ENCODE assay signal across 19 cellular contexts in genomic region chr11:9489366-9489765, GRCh38. TPM values are rescaled to one million over a fixed set of nuclear protein-coding genes. Genes with fewer than 3 reads are reported as not detected.
DNase-seq lines count a peak whose midpoint lies in the region; ATAC-seq and TF ChIP-seq lines count a peak whose summit lies in the region.
"Had no signal": no experiment of that assay in that cellular context is flagged by ENCODE, and none has a peak within 500 bp of the region (broad histone marks: within the 10 kb centered on the region; RNA-seq: fewer than 3 reads in every experiment).

No MANE protein-coding gene starts in this region.

- DNase-seq in EL (peak; percentile 82), SJSA1 (ENCODE audit: low read depth in 1 of 2, low spot score in 2 of 2) (peak in 1 of 2 experiments; percentile 28), epithelial cell of esophagus (ENCODE audit: low read depth) (peak; percentile 5), psoas muscle (no peak), NCI-H69 (lab: John Stamatoyannopoulos, UW) (no peak), 8988T (no peak), neuronal stem cell (ENCODE audit: low spot score) (no peak), NCI-H1436 (lab: John Stamatoyannopoulos, UW) (no peak)
- DNase-seq: activated CD4-positive, alpha-beta T cell treated with anti-CD3 and anti-CD28 coated beads, Interleukin-2, amount 50 U/mL, for 4 hours; body of pancreas; hippocampal formation; left ventricle myocardium inferior; naive thymus-derived CD8-positive, alpha-beta T cell; NCI-H2029 treated with DMSO at 0.1 percent for 48 hours; sigmoid colon; stimulated activated naive CD8-positive, alpha-beta T cell treated with anti-CD3 and anti-CD28 coated beads, Interleukin-15, Interleukin-2, amounts not matched to agents 100 U/mL and 50 U/mL, for 24 hours; T-helper 9 cell had no signal

- no peak overlapping the region for H3K18ac ChIP-seq in neuronal stem cell (ENCODE audit: low read length)

- no peak overlapping the region for H2AK5ac ChIP-seq in neuronal stem cell (ENCODE audit: low read depth, low read length)

- H4K91ac ChIP-seq in neuronal stem cell (ENCODE audit: low read depth, low read length, poor library complexity): no peak overlapping the region

- H2BK15ac ChIP-seq in neuronal stem cell (ENCODE audit: low read length): no peak overlapping the region

- 44 to 55% (median 51%) methylated on average over 3 of the region's 3 CpGs for WGBS in psoas muscle, 3 donors
- WGBS in neuronal stem cell (ENCODE audit: extremely low coverage in 2 of 2, insufficient read length in 2 of 2, insufficient replicate concordance in 1 of 2), 2 donors: no CpG with 5 or more reads among the region's 3 CpGs

- intact Hi-C loops in psoas muscle (cut with DNase I): loop anchor here in 1 of 2 donors (5.0 kb wide), 1 partner anchor 62 kb away; no protein-coding TSS in a partner anchor

- H3K36me3 ChIP-seq in SJSA1 (peaks cover 12% of the 10 kb centered on the region), psoas muscle (ENCODE audit: insufficient read depth in 1 of 2, low read depth in 1 of 2) (peaks cover 0 to 56% of the 10 kb centered on the region in 2 donors), neuronal stem cell (replicated peaks in 1 of 2; ENCODE audit: control insufficient read depth in 2 of 2, insufficient read depth in 2 of 2, low read length in 2 of 2) (peaks cover 12 to 62% of the 10 kb centered on the region in 2 donors)

- no peak overlapping the region for H2AFZ ChIP-seq in neuronal stem cell (ENCODE audit: low read length)

- TF ChIP-seq CTCF in epithelial cell of esophagus (IDR thresholded peaks at IDR 0.05; ENCODE audit: insufficient read depth, low read depth, low read length, missing control alignments): no peak
- no peak for TF ChIP-seq CTCF in psoas muscle (IDR thresholded peaks at IDR 0.05)

- H2BK12ac ChIP-seq in neuronal stem cell (ENCODE audit: low read length): no peak overlapping the region

- H3K23ac ChIP-seq in neuronal stem cell (ENCODE audit: low read depth, low read length, poor library complexity): no peak overlapping the region

- no peaks in the 10 kb centered on the region for H3K9me3 ChIP-seq in SJSA1 (replicated peaks)
- no peaks in the 10 kb centered on the region for H3K9me3 ChIP-seq in psoas muscle
- H3K9me3 ChIP-seq in neuronal stem cell (replicated peaks in 1 of 2; ENCODE audit: control insufficient read depth in 2 of 2, insufficient read depth in 1 of 2, low read depth in 1 of 2, low read length in 2 of 2): no peaks in the 10 kb centered on the region
- H3K9me3 ChIP-seq: body of pancreas, left ventricle myocardium inferior, sigmoid colon had no signal

- no peak for ATAC-seq in psoas muscle
- ATAC-seq: body of pancreas; K562; naive thymus-derived CD8-positive, alpha-beta T cell; Right ventricle myocardium inferior; stimulated activated naive CD8-positive, alpha-beta T cell treated with anti-CD3 and anti-CD28 coated beads, Interleukin-15, Interleukin-2, amounts not matched to agents 100 U/mL and 50 U/mL, for 24 hours had no signal

- no peak overlapping the region for H4K8ac ChIP-seq in neuronal stem cell (ENCODE audit: low read depth, low read length)

- H3K79me1 ChIP-seq in neuronal stem cell (ENCODE audit: low read depth, low read length): no peaks in the 10 kb centered on the region

- H3K4me2 ChIP-seq in neuronal stem cell (ENCODE audit: insufficient read depth, low read length, poor library complexity, severe bottlenecking): no peak overlapping the region

- H3K14ac ChIP-seq in neuronal stem cell (ENCODE audit: low read length): no peak overlapping the region

- H3K27me3 ChIP-seq in SJSA1 (replicated peaks) (no peaks in the 10 kb centered on the region), psoas muscle (ENCODE audit: insufficient read depth in 3 of 3, low read length in 2 of 3) (no peaks in the 10 kb centered on the region), neuronal stem cell (ENCODE audit: control insufficient read depth in 3 of 3, insufficient read depth in 3 of 3, low read depth in 1 of 3, low read length in 3 of 3) (no peaks in the 10 kb centered on the region)
- H3K27me3 ChIP-seq: body of pancreas, sigmoid colon had no signal

- H3K4me1 ChIP-seq in SJSA1 (replicated peaks) (peaks cover 17% of the 10 kb centered on the region), psoas muscle (peaks cover 15% of the 10 kb centered on the region), neuronal stem cell (ENCODE audit: control insufficient read depth in 2 of 2, insufficient read depth in 1 of 2, low read depth in 1 of 2, low read length in 2 of 2) (no peaks in the 10 kb centered on the region)
- H3K4me1 ChIP-seq: body of pancreas, left ventricle myocardium inferior, sigmoid colon had no signal

- H3K27ac ChIP-seq in SJSA1: peak overlapping the region; percentile 54; the same call in 1 of the 2 replicates
- H3K27ac ChIP-seq in psoas muscle: no peak overlapping the region
- no peak overlapping the region for H3K27ac ChIP-seq in neuronal stem cell (replicated peaks; ENCODE audit: low read length)
- H3K27ac ChIP-seq: body of pancreas, left ventricle myocardium inferior, sigmoid colon had no signal

- H2BK5ac ChIP-seq in neuronal stem cell (ENCODE audit: low read length): no peak overlapping the region

- no peak overlapping the region for H3K4ac ChIP-seq in neuronal stem cell (ENCODE audit: low read length)

- H3K4me3 ChIP-seq in SJSA1 (no peak overlapping the region), epithelial cell of esophagus (ENCODE audit: low read length) (no peak overlapping the region), psoas muscle (peak overlapping the region; percentile 9), neuronal stem cell (ENCODE audit: low read length in 2 of 2) (no peak overlapping the region)
- H3K4me3 ChIP-seq: body of pancreas, K562, left ventricle myocardium inferior, sigmoid colon had no signal

- H2BK120ac ChIP-seq in neuronal stem cell (ENCODE audit: low read depth, low read length): no peak overlapping the region

- no peak overlapping the region for H3K9ac ChIP-seq in neuronal stem cell (ENCODE audit: low read depth, low read length, poor library complexity)

RNA-seq across cellular contexts. Expression of gene ZNF143, which starts 28.6 kb away (rescaled TPM):
- total RNA-seq in SJSA1 (2014; rRNA removed; shearing (Covaris generic)): 16.9 and 24.0 TPM in 2 replicates
- total RNA-seq in psoas muscle: 10 to 100 TPM; 22.6 to 27.9 (median 23.8) TPM
- 10 to 100 TPM; 21.1 to 25.4 (median 25.2) TPM for polyA plus RNA-seq in psoas muscle
- polyA plus RNA-seq in neuronal stem cell (2013, experiment 1 of 2): 24.4 TPM
- polyA plus RNA-seq in neuronal stem cell (2013, experiment 2 of 2): 23.7 TPM

Comparison
In these comparisons a context has a peak if more than half of its experiments do, and no peak if none do; other contexts are left out.
1. DNase-seq: peak in EL (single experiment) and epithelial cell of esophagus (single experiment); none in psoas muscle (0 of 2), NCI-H69 (single experiment), 8988T (single experiment), neuronal stem cell (single experiment) and NCI-H1436 (single experiment).